Comparison of ENCODE assay signal across 8 cellular contexts in the genomic region with DNA sequence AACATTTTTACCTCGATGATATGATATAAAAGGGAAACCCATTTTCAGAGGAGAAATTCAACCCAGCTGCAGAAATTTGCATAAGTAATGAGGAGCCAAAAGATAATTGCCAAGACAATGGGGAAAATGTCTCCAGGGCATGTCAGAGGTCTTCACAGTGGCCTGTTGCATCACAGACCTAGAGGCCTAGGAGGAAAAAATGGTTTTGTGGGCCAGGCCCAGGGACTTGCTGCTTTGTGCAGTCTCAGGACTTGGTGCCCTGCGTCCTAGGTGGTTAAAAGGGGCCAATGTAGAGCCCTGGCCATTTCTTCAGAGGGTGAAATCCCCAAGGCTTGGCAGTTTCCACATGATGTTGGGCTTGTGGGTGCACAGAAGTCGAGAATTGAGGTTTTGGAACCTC.
"Had no signal": no experiment of that assay in that cellular context is flagged by ENCODE, and none has a peak within 500 bp of the region (broad histone marks: within the 10 kb centered on the region; RNA-seq: fewer than 3 reads in every experiment).

No MANE protein-coding gene starts in this region.

- FAIRE-seq: G401.6, GM12878, GM12891, GM12892, GM18507, GM19239 had no signal

- H3K4me3 ChIP-seq: GM12878 had no signal

- DNase-seq: GDM1, GF-D8 had no signal

- ATAC-seq: GM12878 had no signal
